Comparison of ENCODE assay signal across 15 cellular contexts in genomic region chr17:81723651-81724209, GRCh38. TPM values are rescaled to one million over a fixed set of nuclear protein-coding genes. Genes with fewer than 3 reads are reported as not detected.
DNase-seq lines count a peak whose midpoint lies in the region; ATAC-seq and TF ChIP-seq lines count a peak whose summit lies in the region.
"Had no signal": no experiment of that assay in that cellular context is flagged by ENCODE, and none has a peak within 500 bp of the region (broad histone marks: within the 10 kb centered on the region; RNA-seq: fewer than 3 reads in every experiment).

No MANE protein-coding gene starts in this region.

- DNase-seq in MG63 = peak; percentile 23
- DNase-seq in WTC11 (ENCODE audit: low spot score) = no peak
- peak in 1 of 3 donors; percentile 66 for DNase-seq in mucosa of descending colon
- DNase-seq in NCI-H446 treated with DMSO at 0.1 percent for 48 hours (lab: John Stamatoyannopoulos, UW) = no peak
- DNase-seq in SIG-M5 (lab: John Stamatoyannopoulos, UW) = no peak
- DNase-seq in NCI-H748 (lab: John Stamatoyannopoulos, UW; ENCODE audit: unreplicated experiment) = no peak
- DNase-seq in islet precursor cell = no peak
- DNase-seq: activated B cell treated with CpG ODN at 0.5 μM for 24 hours; activated CD8-positive, alpha-beta memory T cell treated with anti-CD3 and anti-CD28 coated beads, Interleukin-2, amount 10 ng/mL, durations not matched to agents 7 days and 5 days; MM.1S; naive thymus-derived CD4-positive, alpha-beta T cell; NK-92 treated with Interleukin-12 subunit alpha and Interleukin-12 subunit beta, amount 100 ng/mL, for 24 hours; stimulated activated CD4-positive, alpha-beta T cell treated with anti-CD3 and anti-CD28 coated beads, Interleukin-4, amount 100 ng/mL, for 1 hour; upper lobe of left lung had no signal

- no peak overlapping the region for H3K4me3 ChIP-seq in BLaER1
- no peak overlapping the region for H3K4me3 ChIP-seq in MG63
- no peak overlapping the region for H3K4me3 ChIP-seq in mucosa of descending colon
- H3K4me3 ChIP-seq: upper lobe of left lung had no signal

- no peak overlapping the region for H3K27ac ChIP-seq in BLaER1
- H3K27ac ChIP-seq: upper lobe of left lung had no signal

- H3K27me3 ChIP-seq in BLaER1 = no peaks in the 10 kb centered on the region
- H3K27me3 ChIP-seq in MG63 = no peaks in the 10 kb centered on the region
- H3K27me3 ChIP-seq: upper lobe of left lung had no signal

- H3K36me3 Mint-ChIP-seq in WTC11 = no peaks in the 10 kb centered on the region
- H3K36me3 Mint-ChIP-seq: naive thymus-derived CD4-positive, alpha-beta T cell had no signal

- H3K36me3 ChIP-seq in BLaER1 = peaks cover 14% of the 10 kb centered on the region
- H3K36me3 ChIP-seq in MG63 = no peaks in the 10 kb centered on the region; the same call in 1 of the 2 replicates
- no peaks in the 10 kb centered on the region for H3K36me3 ChIP-seq in mucosa of descending colon (ENCODE audit: low read depth)

- H3K4me1 Mint-ChIP-seq in WTC11 = peaks cover 10% of the 10 kb centered on the region
- H3K4me1 Mint-ChIP-seq: activated B cell treated with CpG ODN at 0.5 μM for 24 hours; activated CD8-positive, alpha-beta memory T cell treated with anti-CD3 and anti-CD28 coated beads, Interleukin-2, amount 10 ng/mL, durations not matched to agents 7 days and 5 days had no signal

- peak overlapping the region; percentile 69 for H3K27ac Mint-ChIP-seq in WTC11
- H3K27ac Mint-ChIP-seq: activated B cell treated with CpG ODN at 0.5 μM for 24 hours; activated CD8-positive, alpha-beta memory T cell treated with anti-CD3 and anti-CD28 coated beads, Interleukin-2, amount 10 ng/mL, durations not matched to agents 7 days and 5 days; naive thymus-derived CD4-positive, alpha-beta T cell had no signal

- H3K4me3 Mint-ChIP-seq in WTC11 = no peak overlapping the region
- H3K4me3 Mint-ChIP-seq: activated B cell treated with CpG ODN at 0.5 μM for 24 hours; activated CD8-positive, alpha-beta memory T cell treated with anti-CD3 and anti-CD28 coated beads, Interleukin-2, amount 10 ng/mL, durations not matched to agents 7 days and 5 days; naive thymus-derived CD4-positive, alpha-beta T cell had no signal

- H3K4me2 ChIP-seq in BLaER1 = peak overlapping the region; percentile 77

- POLR2A ChIA-PET in WTC11 (lab: Charles Lee) = interaction anchor here (1.1 kb wide), 1 partner anchor 20 kb away, joined by 10 read pairs; the partner anchor contains the start of gene MRPL12

- ATAC-seq in WTC11 (no peak), mucosa of descending colon (peak; percentile 33)
- ATAC-seq: activated CD8-positive, alpha-beta memory T cell treated with anti-CD3 and anti-CD28 coated beads, Interleukin-2, amount 10 ng/mL, durations not matched to agents 7 days and 5 days; naive thymus-derived CD4-positive, alpha-beta T cell had no signal

- 0 out of 2 replicates have a peak, but pooled peaks cover 6% of the 10 kb centered on the region for H4K20me1 ChIP-seq in BLaER1

- no peaks in the 10 kb centered on the region for H3K27me3 Mint-ChIP-seq in WTC11 (ENCODE audit: low read depth)

- H3K4me1 ChIP-seq in BLaER1 (peaks cover 49% of the 10 kb centered on the region), mucosa of descending colon (ENCODE audit: low read depth) (peaks cover 30% of the 10 kb centered on the region)

- H3K9me3 ChIP-seq in BLaER1 (no peaks in the 10 kb centered on the region), MG63 (no peaks in the 10 kb centered on the region), mucosa of descending colon (no peaks in the 10 kb centered on the region)
- H3K9me3 ChIP-seq: upper lobe of left lung had no signal

- CTCF ChIA-PET in WTC11 (lab: Charles Lee) = interaction anchor here (0.7 to 1.0 kb wide), 2 partner anchors 101 to 270 kb away, joined by 3 read pairs; no protein-coding TSS in a partner anchor

- H3K9ac ChIP-seq in BLaER1 = no peak overlapping the region

- no peak for TF ChIP-seq CTCF in WTC11 (IDR thresholded peaks at IDR 0.05)
- TF ChIP-seq CTCF in mucosa of descending colon (IDR thresholded peaks at IDR 0.05) = no peak

- intact Hi-C loops in mucosa of descending colon (cut with DNase I, micrococcal nuclease) = no loop called here

- no peaks in the 10 kb centered on the region for H3K9me3 Mint-ChIP-seq in WTC11
- H3K9me3 Mint-ChIP-seq: activated B cell treated with CpG ODN at 0.5 μM for 24 hours; naive thymus-derived CD4-positive, alpha-beta T cell had no signal

TF ChIP-seq in WTC11, 78 proteins besides CTCF, POLR2A, EP300 and RAD21:
- TF ChIP-seq GTF2I (CRISPR knock-in tag; conservative IDR thresholded peaks at IDR 0.05) (0 out of 2 replicates have a peak, but pooled peaks have one; percentile 14), ZNF121 (CRISPR knock-in tag; IDR thresholded peaks at IDR 0.05) (peak; percentile 70; the same call in 1 of the 2 replicates)
- TF ChIP-seq, protein P1, sequence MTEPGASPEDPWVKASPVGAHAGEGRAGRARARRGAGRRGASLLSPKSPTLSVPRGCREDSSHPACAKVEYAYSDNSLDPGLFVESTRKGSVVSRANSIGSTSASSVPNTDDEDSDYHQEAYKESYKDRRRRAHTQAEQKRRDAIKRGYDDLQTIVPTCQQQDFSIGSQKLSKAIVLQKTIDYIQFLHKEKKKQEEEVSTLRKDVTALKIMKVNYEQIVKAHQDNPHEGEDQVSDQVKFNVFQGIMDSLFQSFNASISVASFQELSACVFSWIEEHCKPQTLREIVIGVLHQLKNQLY (CRISPR knock-in tag; IDR thresholded peaks at IDR 0.05) = no peak

RNA-seq across cellular contexts. Expression of gene SLC25A10, which starts 11.6 kb away (rescaled TPM):
- 51.4 and 77.6 TPM in 2 replicates for total RNA-seq in MG63 (2014; rRNA removed; shearing (Covaris generic); ENCODE audit: low replicate concordance)
- total RNA-seq in WTC11 (2021) = 34.0 to 38.7 TPM (median 37.9 TPM) in 3 replicates
- 10 to 100 TPM; 22.9 to 61.6 (median 57.6) TPM for total RNA-seq in mucosa of descending colon

RNA-seq across cellular contexts. Expression of gene MRPL12, which starts 20.6 kb away (rescaled TPM):
- total RNA-seq in MG63 (2014; rRNA removed; shearing (Covaris generic); ENCODE audit: low replicate concordance) = 146 and 225 TPM in 2 replicates
- total RNA-seq in WTC11 (2021) = 134 to 139 TPM (median 136 TPM) in 3 replicates
- total RNA-seq in mucosa of descending colon = 100 to 1,000 TPM in 2 of 3 donors, 10 to 100 TPM in 1; 69.0 to 109 (median 108) TPM

RNA-seq across cellular contexts. Expression of gene HGS, which starts 39.9 kb away (rescaled TPM):
- 102 and 116 TPM in 2 replicates for total RNA-seq in MG63 (2014; rRNA removed; shearing (Covaris generic); ENCODE audit: low replicate concordance)
- total RNA-seq in WTC11 (2021) (83.7 to 113 TPM (median 90.8 TPM) in 3 replicates), mucosa of descending colon (100 to 1,000 TPM in 2 of 3 donors, 10 to 100 TPM in 1; 91.4 to 126 (median 102) TPM)

RNA-seq across cellular contexts. Expression of gene ARL16, which starts 40.1 kb away (rescaled TPM):
- total RNA-seq in MG63 (2014; rRNA removed; shearing (Covaris generic); ENCODE audit: low replicate concordance) = 35.0 and 47.8 TPM in 2 replicates
- total RNA-seq in WTC11 (2021) = 44.7 to 46.7 TPM (median 45.4 TPM) in 3 replicates
- total RNA-seq in mucosa of descending colon = 10 to 100 TPM; 14.0 to 27.6 (median 26.1) TPM

RNA-seq across cellular contexts. Expression of gene CCDC137, which starts 57.2 kb away (rescaled TPM):
- 55.2 and 133 TPM in 2 replicates for total RNA-seq in MG63 (2014; rRNA removed; shearing (Covaris generic); ENCODE audit: low replicate concordance)
- total RNA-seq in WTC11 (2021) (34.3 to 36.8 TPM (median 35.2 TPM) in 3 replicates), mucosa of descending colon (10 to 100 TPM; 15.5 to 19.6 (median 15.6) TPM)
